ENCODE assay signal across 1 cellular context in the genomic region with DNA sequence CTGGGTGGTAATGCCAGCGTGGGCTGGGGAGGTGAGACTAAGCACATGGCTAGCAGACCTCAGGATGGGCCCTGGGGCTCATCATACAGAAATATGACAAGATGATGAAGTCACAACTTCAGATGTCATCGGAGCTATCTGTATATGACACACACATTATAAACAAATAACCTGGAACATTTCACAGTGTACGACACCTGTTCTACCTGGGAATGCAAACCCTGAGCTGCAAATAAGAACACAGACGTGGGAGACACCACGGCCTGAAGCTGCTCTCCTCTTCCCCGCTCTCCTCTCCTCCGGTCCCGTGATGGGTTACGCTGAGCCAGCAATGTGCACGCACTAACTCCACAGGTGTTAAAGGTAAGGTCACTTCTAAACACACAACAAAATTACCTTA.
TF ChIP-seq lines count a peak whose summit lies in the region.

No MANE protein-coding gene starts in this region.

TF ChIP-seq in IMR-90, 13 proteins besides CTCF, POLR2A, EP300 and RAD21:
- TF ChIP-seq MAFK (IDR thresholded peaks at IDR 0.05; ENCODE audit: low read depth, low read length): no peak
- no peak for TF ChIP-seq FOS (IDR thresholded peaks at IDR 0.05; ENCODE audit: low read depth, low read length)
- TF ChIP-seq BHLHE40 (IDR thresholded peaks at IDR 0.05; ENCODE audit: low read depth, low read length): no peak
- no peak for TF ChIP-seq NFE2L2 (IDR thresholded peaks at IDR 0.05; ENCODE audit: low read depth, low read length)
- TF ChIP-seq, protein P1, sequence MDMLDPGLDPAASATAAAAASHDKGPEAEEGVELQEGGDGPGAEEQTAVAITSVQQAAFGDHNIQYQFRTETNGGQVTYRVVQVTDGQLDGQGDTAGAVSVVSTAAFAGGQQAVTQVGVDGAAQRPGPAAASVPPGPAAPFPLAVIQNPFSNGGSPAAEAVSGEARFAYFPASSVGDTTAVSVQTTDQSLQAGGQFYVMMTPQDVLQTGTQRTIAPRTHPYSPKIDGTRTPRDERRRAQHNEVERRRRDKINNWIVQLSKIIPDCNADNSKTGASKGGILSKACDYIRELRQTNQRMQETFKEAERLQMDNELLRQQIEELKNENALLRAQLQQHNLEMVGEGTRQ (IDR thresholded peaks at IDR 0.05; ENCODE audit: low read depth, low read length): no peak
- no peak for TF ChIP-seq CEBPB (IDR thresholded peaks at IDR 0.05; ENCODE audit: low read depth, low read length)
- no peak for TF ChIP-seq RFX5 (IDR thresholded peaks at IDR 0.05; ENCODE audit: low read depth, low read length)
- TF ChIP-seq CHD1 (IDR thresholded peaks at IDR 0.05; ENCODE audit: low read depth, low read length): no peak
- no peak for TF ChIP-seq MXI1 (IDR thresholded peaks at IDR 0.05; ENCODE audit: borderline replicate concordance, low read depth, low read length)
